ENCODE assay signal across 20 cellular contexts in genomic region chr4:152724494-152724893, GRCh38. TPM values are rescaled to one million over a fixed set of nuclear protein-coding genes. Genes with fewer than 3 reads are reported as not detected.
A peak's percentile ranks its signal among the peaks of the same experiment; 100 is the strongest.
DNase-seq lines count a peak whose midpoint lies in the region; ATAC-seq, FAIRE-seq and TF ChIP-seq lines count a peak whose summit lies in the region.
"Had no signal": no experiment of that assay in that cellular context is flagged by ENCODE, and none has a peak within 500 bp of the region (broad histone marks: within the 10 kb centered on the region; RNA-seq: fewer than 3 reads in every experiment).

No MANE protein-coding gene starts in this region.

- in situ Hi-C loops in HepG2 (cut with HindIII; ENCODE audit: extremely low pct_ligation_motif_present, low pct_unique_long_range_greater_than_20kb) (loop anchor here (10.0 kb wide), 1 partner anchor 270 kb away; no protein-coding TSS in a partner anchor), K562 (cut with MboI) (loop anchor here (5.0 kb wide), 1 partner anchor 37 kb away; no protein-coding TSS in a partner anchor)

- H3K9ac ChIP-seq in HepG2 (ENCODE audit: insufficient read depth, low read depth, low read length) (no peak overlapping the region), K562 (ENCODE audit: insufficient read depth in 1 of 2, low read depth in 2 of 2, low read length in 2 of 2) (no peak overlapping the region)
- H3K9ac ChIP-seq: GM23248 had no signal

- POLR2A ChIA-PET in HepG2 (lab: Yijun Ruan, JAX) (no interaction called here), K562 (lab: Yijun Ruan, JAX) (no interaction called here)

- H4K20me1 ChIP-seq in HepG2 (ENCODE audit: insufficient read depth, low read length) (no peaks in the 10 kb centered on the region), K562 (replicated peaks; ENCODE audit: control insufficient read depth, insufficient read depth, low read length) (no peaks in the 10 kb centered on the region)

- no peak overlapping the region for H2AFZ ChIP-seq in HepG2 (ENCODE audit: low read length)
- no peak overlapping the region for H2AFZ ChIP-seq in K562 (ENCODE audit: low read depth, low read length)
- H2AFZ ChIP-seq: GM23248 had no signal

- TF ChIP-seq RAD21 in HepG2 (CRISPR knock-in tag; IDR thresholded peaks at IDR 0.05) = no peak
- no peak for TF ChIP-seq RAD21 in K562 (CRISPR knock-in tag; conservative IDR thresholded peaks at IDR 0.05 in 1 of 2, IDR thresholded peaks at IDR 0.05 in 1 of 2)

- H3K27me3 ChIP-seq in HepG2 (ENCODE audit: control insufficient read depth in 1 of 2, insufficient read depth in 2 of 2, low read length in 2 of 2) (no peaks in the 10 kb centered on the region), right lobe of liver (no peaks in the 10 kb centered on the region), K562 (ENCODE audit: control insufficient read depth in 2 of 2, insufficient read depth in 2 of 2, low read length in 2 of 2) (peaks cover 3 to 8% of the 10 kb centered on the region in 2 experiments; a peak in 4 of 5 replicates), neutrophil (no peaks in the 10 kb centered on the region)

- no peak overlapping the region for H3K4me2 ChIP-seq in HepG2 (ENCODE audit: low read depth, low read length)
- H3K4me2 ChIP-seq in K562 (ENCODE audit: insufficient read depth, low read length) = no peak overlapping the region

- BruUV-seq in HepG2 (replicated peaks; lab: Mats Ljungman, UMichigan) (no TSS peak), K562 (replicated peaks; lab: Mats Ljungman, UMichigan) (no TSS peak)

- ATAC-seq in HepG2 = no peak
- no peak for ATAC-seq in right lobe of liver
- no peak for ATAC-seq in K562

- no peaks in the 10 kb centered on the region for H3K9me3 ChIP-seq in HepG2 (ENCODE audit: low read length)
- no peaks in the 10 kb centered on the region for H3K9me3 ChIP-seq in right lobe of liver
- H3K9me3 ChIP-seq in K562 (replicated peaks; ENCODE audit: control insufficient read depth, insufficient read depth, low read depth, low read length) = no peaks in the 10 kb centered on the region
- no peaks in the 10 kb centered on the region for H3K9me3 ChIP-seq in neutrophil
- H3K9me3 ChIP-seq: HAP-1 had no signal

- H3K79me2 ChIP-seq in HepG2 (ENCODE audit: insufficient read depth, low read length) (no peaks in the 10 kb centered on the region), K562 (ENCODE audit: control insufficient read depth, insufficient read depth, low read length) (no peaks in the 10 kb centered on the region)

- H3K4me1 ChIP-seq in HepG2 (ENCODE audit: insufficient read depth, low read length) = peaks cover 13% of the 10 kb centered on the region
- H3K4me1 ChIP-seq in right lobe of liver = no peaks in the 10 kb centered on the region
- H3K4me1 ChIP-seq in K562 (replicated peaks in 1 of 2; ENCODE audit: control insufficient read depth in 2 of 2, insufficient read depth in 2 of 2, low read length in 2 of 2) = no peaks in the 10 kb centered on the region
- H3K4me1 ChIP-seq in neutrophil (ENCODE audit: control insufficient read depth in 1 of 2, insufficient read depth in 1 of 2, low read depth in 1 of 2, low read length in 1 of 2) = peaks cover 41 to 50% of the 10 kb centered on the region in 2 experiments
- H3K4me1 ChIP-seq: HAP-1 had no signal

- H3K4me3 ChIP-seq in HepG2 (replicated peaks in 1 of 3; ENCODE audit: insufficient read depth in 1 of 3, low read depth in 2 of 3, low read length in 3 of 3) = no peak overlapping the region
- no peak overlapping the region for H3K4me3 ChIP-seq in right lobe of liver
- H3K4me3 ChIP-seq in K562 = no peak overlapping the region
- H3K4me3 ChIP-seq in neutrophil (ENCODE audit: low read depth in 1 of 2, low read length in 1 of 2) = no peak overlapping the region
- H3K4me3 ChIP-seq: GM23248, HAP-1 had no signal

- TF ChIP-seq CTCF in HepG2 (CRISPR knock-in tag; IDR thresholded peaks at IDR 0.05) (no peak), right lobe of liver (IDR thresholded peaks at IDR 0.05) (no peak), K562 (IDR thresholded peaks at IDR 0.05 in 2 of 3, conservative IDR thresholded peaks at IDR 0.05 in 1 of 3; ENCODE audit: insufficient read depth in 2 of 3, low read depth in 1 of 3, low read length in 3 of 3) (no peak), neutrophil (IDR thresholded peaks at IDR 0.05) (no peak)

- H3K36me3 ChIP-seq in HepG2 (replicated peaks in 1 of 2; ENCODE audit: control insufficient read depth in 1 of 2, insufficient read depth in 2 of 2, low read length in 2 of 2) (no peaks in the 10 kb centered on the region), right lobe of liver (no peaks in the 10 kb centered on the region), K562 (ENCODE audit: control insufficient read depth, insufficient read depth, low read length) (no peaks in the 10 kb centered on the region), neutrophil (no peaks in the 10 kb centered on the region)
- H3K36me3 ChIP-seq: HAP-1 had no signal

- DNase-seq in HepG2 (ENCODE audit: low spot score) = no peak
- DNase-seq in right lobe of liver = no peak
- no peak for DNase-seq in K562 (ENCODE audit: extremely low read depth in 1 of 4, low spot score in 3 of 4)
- DNase-seq in urothelium cell line (ENCODE audit: low spot score) = no peak
- DNase-seq in A172 (ENCODE audit: low spot score) = no peak
- DNase-seq: 8988T; C1 segment of cervical spinal cord; Calu3; CD4-positive, alpha-beta memory T cell; COR-L47; DMS53; DMS79 treated with DMSO at 0.1 percent for 48 hours; GM23248; HFFc6 had no signal

- TF ChIP-seq POLR2A in HepG2 (IDR thresholded peaks at IDR 0.05; ENCODE audit: insufficient read depth in 1 of 2, low read depth in 2 of 2, low read length in 2 of 2) (no peak), right lobe of liver (IDR thresholded peaks at IDR 0.05) (no peak), K562 (conservative IDR thresholded peaks at IDR 0.05) (no peak)

- intact Hi-C loops in HepG2 (cut with micrococcal nuclease; ENCODE audit: unreplicated experiment) = no loop called here
- intact Hi-C loops in right lobe of liver (cut with DNase I) = no loop called here
- intact Hi-C loops in K562 (cut with micrococcal nuclease) = no loop called here

- CTCF ChIA-PET in HepG2 (lab: Yijun Ruan, JAX; ENCODE audit: low intra/inter-chr PET ratio, low total read pairs) (no interaction called here), K562 (lab: Yijun Ruan, JAX; ENCODE audit: low intra/inter-chr PET ratio) (no interaction called here)

- 45% methylated on average over 5 of the region's 5 CpGs for WGBS in HepG2 (ENCODE audit: low lambda C conversion rate)
- WGBS in right lobe of liver (ENCODE audit: insufficient coverage, low coverage, low lambda C conversion rate, missing lambda C conversion rate) = 60% methylated on average over 5 of the region's 5 CpGs
- WGBS in K562 (ENCODE audit: insufficient coverage, low coverage, missing lambda C conversion rate) = 2% methylated on average over 5 of the region's 5 CpGs

- H3K27ac ChIP-seq in HepG2 (ENCODE audit: extremely low read length, insufficient read depth, low read length) (no peak overlapping the region), right lobe of liver (no peak overlapping the region), K562 (ENCODE audit: extremely low read depth, low read depth, low read length) (no peak overlapping the region), neutrophil (peak overlapping the region; percentile 64)
- H3K27ac ChIP-seq: GM23248 had no signal

- H3K9me1 ChIP-seq in K562 (ENCODE audit: control insufficient read depth, insufficient read depth, low read length) = no peaks in the 10 kb centered on the region

- TF ChIP-seq EP300 in HepG2 (IDR thresholded peaks at IDR 0.05; ENCODE audit: low read depth in 2 of 2, low read length in 2 of 2) (no peak), HepG2 (CRISPR knock-in tag; IDR thresholded peaks at IDR 0.05; ENCODE audit: borderline replicate concordance) (no peak), K562 (IDR thresholded peaks at IDR 0.05; ENCODE audit: low read length) (no peak)

- no peak for FAIRE-seq in HepG2 (lab: Jason Lieb, UNC)
- no peak for FAIRE-seq in K562 (lab: Jason Lieb, UNC)
- no peak for FAIRE-seq in urothelium cell line (lab: Jason Lieb, UNC)
- FAIRE-seq: GM12892, GM19239 had no signal

RNA-seq across cellular contexts. Expression of gene TMEM154, which starts 44.7 kb away (rescaled TPM):
- total RNA-seq in HepG2 (2016; rRNA removed; fragmentation: Illumina TruSeq; extraction: Trizol) (not detected in 2 replicates), right lobe of liver (1 to 10 TPM in 5 of 6 experiments, under 1 TPM in 1; 0.64 to 6.7 (median 2.9) TPM), K562 (2014; rRNA removed) (0.27 and 2.1 TPM in 2 replicates), K562 (2014; rRNA removed; fragmentation: Illumina TruSeq; extraction: Trizol) (1.8 and 2.4 TPM in 2 replicates), K562 (2015; rRNA removed; fragmentation: Illumina TruSeq; extraction: Trizol) (1.6 and 2.0 TPM in 2 replicates), K562 (2021) (1.6 and 2.0 TPM in 2 replicates)
- not detected in 2 replicates for total RNA-seq in HepG2 (2016; cell fraction: cytosol; rRNA removed; fragmentation: Illumina TruSeq; extraction: Trizol; ENCODE audit: low read depth)
- total RNA-seq in HepG2 (2016; cell fraction: insoluble cytoplasmic fraction; rRNA removed; fragmentation: Illumina TruSeq; extraction: Trizol) = not detected in 2 replicates
- not detected in 2 replicates for total RNA-seq in HepG2 (2016; cell fraction: membrane; rRNA removed; fragmentation: Illumina TruSeq; extraction: Trizol)
- total RNA-seq in HepG2 (2016; cell fraction: nucleus; rRNA removed; fragmentation: Illumina TruSeq; extraction: Trizol) = not detected in 2 replicates
- polyA plus RNA-seq in HepG2 (2011; rRNA removed) (0.03 TPM in 2 replicates), K562 (2011; rRNA removed) (0.04 and 0.13 TPM in 2 replicates), K562 (2014; fragmentation: Illumina TruSeq; extraction: Trizol) (0.58 and 0.96 TPM in 2 replicates), K562 (2014; fragmentation: Nextera tagmentation; extraction: Ambion mirVana) (under 1 TPM; 0.38 to 0.73 TPM), K562 (2014; rRNA removed) (0.56 and 1.6 TPM in 2 replicates)
- polyA plus RNA-seq in HepG2 (2011; cell fraction: cytosol; rRNA removed) = 0.03 TPM in 1 of 2 replicates, not detected in the other
- polyA plus RNA-seq in HepG2 (2011; cell fraction: nucleus; rRNA removed) = 0.05 TPM in 1 of 2 replicates, not detected in the other
- polyA plus RNA-seq in HepG2 (2012) = not detected in 2 replicates
- not detected in 2 replicates for polyA plus RNA-seq in HepG2 (2016; cell fraction: cytosol; fragmentation: Illumina TruSeq; extraction: Trizol; ENCODE audit: low read depth)
- polyA plus RNA-seq in HepG2 (2016; cell fraction: insoluble cytoplasmic fraction; fragmentation: Illumina TruSeq; extraction: Trizol; ENCODE audit: low read depth) = not detected in 2 replicates
- not detected in 2 replicates for polyA plus RNA-seq in HepG2 (2016; cell fraction: membrane; fragmentation: Illumina TruSeq; extraction: Trizol; ENCODE audit: low read depth)
- polyA plus RNA-seq in HepG2 (2016; cell fraction: nucleus; fragmentation: Illumina TruSeq; extraction: Trizol; ENCODE audit: insufficient read depth, low read depth) = not detected in 2 replicates
- polyA minus RNA-seq in HepG2 (2011; rRNA and poly(A)+ RNA removed; ENCODE audit: low replicate concordance) = 0.05 TPM in 1 of 2 replicates, not detected in the other
- not detected in 2 replicates for polyA minus RNA-seq in HepG2 (2011; cell fraction: cytosol; rRNA and poly(A)+ RNA removed)
- polyA minus RNA-seq in HepG2 (2011; cell fraction: nucleus; rRNA and poly(A)+ RNA removed) = not detected in 2 replicates
- 0.30 and 0.39 TPM in 2 replicates for total RNA-seq in K562 (2011; cell fraction: chromatin; rRNA removed; ENCODE audit: low replicate concordance)
- total RNA-seq in K562 (2011; cell fraction: nucleolus; rRNA removed) = 0.13 TPM in 1 of 2 replicates, not detected in the other
- 0.07 and 0.08 TPM in 2 replicates for total RNA-seq in K562 (2011; cell fraction: nucleoplasm; rRNA removed)
- polyA plus RNA-seq in K562 (2011; cell fraction: cytosol; rRNA removed) = under 0.01 and 0.04 TPM in 2 replicates
- 0.01 TPM in 2 replicates for polyA plus RNA-seq in K562 (2011; cell fraction: nucleus; rRNA removed)
- polyA plus RNA-seq in K562 (2012) = 1.1 and 25.7 TPM in 2 replicates
- 0.06 and 0.11 TPM in 2 replicates for polyA minus RNA-seq in K562 (2011; rRNA and poly(A)+ RNA removed)
- polyA minus RNA-seq in K562 (2011; cell fraction: cytosol; rRNA and poly(A)+ RNA removed) = not detected in 2 replicates
- polyA minus RNA-seq in K562 (2011; cell fraction: nucleus; rRNA and poly(A)+ RNA removed) = under 0.01 and 0.13 TPM in 2 replicates
- 34.1 and 72.2 TPM in 2 replicates for total RNA-seq in A172 (2014; rRNA removed; shearing (Covaris generic))
- total RNA-seq: G401 had no signal

RNA-seq across cellular contexts. Expression of gene TIGD4, which starts 55.0 kb away (rescaled TPM):
- total RNA-seq in HepG2 (2016; rRNA removed; fragmentation: Illumina TruSeq; extraction: Trizol) = 0.49 and 0.62 TPM in 2 replicates
- total RNA-seq in HepG2 (2016; cell fraction: cytosol; rRNA removed; fragmentation: Illumina TruSeq; extraction: Trizol; ENCODE audit: low read depth) = 0.18 TPM in 1 of 2 replicates, not detected in the other
- 0.56 and 0.67 TPM in 2 replicates for total RNA-seq in HepG2 (2016; cell fraction: insoluble cytoplasmic fraction; rRNA removed; fragmentation: Illumina TruSeq; extraction: Trizol)
- total RNA-seq in HepG2 (2016; cell fraction: membrane; rRNA removed; fragmentation: Illumina TruSeq; extraction: Trizol) = 0.21 and 0.37 TPM in 2 replicates
- 0.93 and 1.3 TPM in 2 replicates for total RNA-seq in HepG2 (2016; cell fraction: nucleus; rRNA removed; fragmentation: Illumina TruSeq; extraction: Trizol)
- 0.15 and 0.29 TPM in 2 replicates for polyA plus RNA-seq in HepG2 (2011; rRNA removed)
- polyA plus RNA-seq in HepG2 (2011; cell fraction: cytosol; rRNA removed) = 0.03 and 0.05 TPM in 2 replicates
- polyA plus RNA-seq in HepG2 (2011; cell fraction: nucleus; rRNA removed) = 0.13 and 0.23 TPM in 2 replicates
- 0.24 and 0.34 TPM in 2 replicates for polyA plus RNA-seq in HepG2 (2012)
- polyA plus RNA-seq in HepG2 (2016; cell fraction: cytosol; fragmentation: Illumina TruSeq; extraction: Trizol; ENCODE audit: low read depth) = not detected in 2 replicates
- 0.26 and 0.30 TPM in 2 replicates for polyA plus RNA-seq in HepG2 (2016; cell fraction: insoluble cytoplasmic fraction; fragmentation: Illumina TruSeq; extraction: Trizol; ENCODE audit: low read depth)
- 0.06 and 0.09 TPM in 2 replicates for polyA plus RNA-seq in HepG2 (2016; cell fraction: membrane; fragmentation: Illumina TruSeq; extraction: Trizol; ENCODE audit: low read depth)
- 1.1 and 1.3 TPM in 2 replicates for polyA plus RNA-seq in HepG2 (2016; cell fraction: nucleus; fragmentation: Illumina TruSeq; extraction: Trizol; ENCODE audit: insufficient read depth, low read depth)
- polyA minus RNA-seq in HepG2 (2011; rRNA and poly(A)+ RNA removed; ENCODE audit: low replicate concordance) = 0.08 and 0.14 TPM in 2 replicates
- polyA minus RNA-seq in HepG2 (2011; cell fraction: cytosol; rRNA and poly(A)+ RNA removed) = 0.35 TPM in 1 of 2 replicates, not detected in the other
- polyA minus RNA-seq in HepG2 (2011; cell fraction: nucleus; rRNA and poly(A)+ RNA removed) = 0.39 and 1.6 TPM in 2 replicates
- under 1 TPM in 4 of 6 experiments, not detected in 2; 0.11 to 0.37 (median 0.18) TPM for total RNA-seq in right lobe of liver
- 0.12 and 0.90 TPM in 2 replicates for total RNA-seq in K562 (2011; cell fraction: chromatin; rRNA removed; ENCODE audit: low replicate concordance)
- 0.13 and 0.17 TPM in 2 replicates for total RNA-seq in K562 (2011; cell fraction: nucleolus; rRNA removed)
- total RNA-seq in K562 (2011; cell fraction: nucleoplasm; rRNA removed) = 0.15 and 0.46 TPM in 2 replicates
- 0.18 and 0.20 TPM in 2 replicates for total RNA-seq in K562 (2014; rRNA removed)
- 0.25 and 0.35 TPM in 2 replicates for total RNA-seq in K562 (2014; rRNA removed; fragmentation: Illumina TruSeq; extraction: Trizol)
- 0.11 and 0.14 TPM in 2 replicates for total RNA-seq in K562 (2015; rRNA removed; fragmentation: Illumina TruSeq; extraction: Trizol)
- 0.11 and 0.25 TPM in 2 replicates for total RNA-seq in K562 (2021)
- polyA plus RNA-seq in K562 (2011; rRNA removed) = 0.09 and 0.22 TPM in 2 replicates
- 0.03 and 0.04 TPM in 2 replicates for polyA plus RNA-seq in K562 (2011; cell fraction: cytosol; rRNA removed)
- polyA plus RNA-seq in K562 (2011; cell fraction: nucleus; rRNA removed) = 0.13 and 0.18 TPM in 2 replicates
- polyA plus RNA-seq in K562 (2012) = 0.17 and 0.35 TPM in 2 replicates
- 0.07 and 0.21 TPM in 2 replicates for polyA plus RNA-seq in K562 (2014; fragmentation: Illumina TruSeq; extraction: Trizol)
- polyA plus RNA-seq in K562 (2014; fragmentation: Nextera tagmentation; extraction: Ambion mirVana) = under 1 TPM; 0.07 to 0.10 TPM
- 0.24 and 0.28 TPM in 2 replicates for polyA plus RNA-seq in K562 (2014; rRNA removed)
- polyA minus RNA-seq in K562 (2011; rRNA and poly(A)+ RNA removed) = 0.06 and 0.35 TPM in 2 replicates
- polyA minus RNA-seq in K562 (2011; cell fraction: cytosol; rRNA and poly(A)+ RNA removed) = not detected in 2 replicates
- polyA minus RNA-seq in K562 (2011; cell fraction: nucleus; rRNA and poly(A)+ RNA removed) = 0.13 TPM in 1 of 2 replicates, not detected in the other
- total RNA-seq in A172 (2014; rRNA removed; shearing (Covaris generic)) = 0.62 and 1.5 TPM in 2 replicates
- polyA plus RNA-seq: BJ; CD4-positive, alpha-beta memory T cell; GM23248 had no signal

RNA-seq across cellular contexts. Expression of gene ARFIP1, which starts 55.3 kb away (rescaled TPM):
- total RNA-seq in HepG2 (2016; rRNA removed; fragmentation: Illumina TruSeq; extraction: Trizol) (27.7 and 44.8 TPM in 2 replicates), right lobe of liver (10 to 100 TPM in 5 of 6 experiments, 1 to 10 TPM in 1; 9.1 to 19.9 (median 14.1) TPM), K562 (2014; rRNA removed) (21.0 and 21.8 TPM in 2 replicates), K562 (2014; rRNA removed; fragmentation: Illumina TruSeq; extraction: Trizol) (25.1 and 26.6 TPM in 2 replicates), K562 (2015; rRNA removed; fragmentation: Illumina TruSeq; extraction: Trizol) (22.2 and 23.7 TPM in 2 replicates), K562 (2021) (20.9 and 21.5 TPM in 2 replicates)
- total RNA-seq in HepG2 (2016; cell fraction: cytosol; rRNA removed; fragmentation: Illumina TruSeq; extraction: Trizol; ENCODE audit: low read depth) = 6.2 and 7.8 TPM in 2 replicates
- 28.7 and 47.3 TPM in 2 replicates for total RNA-seq in HepG2 (2016; cell fraction: insoluble cytoplasmic fraction; rRNA removed; fragmentation: Illumina TruSeq; extraction: Trizol)
- 9.7 and 10.8 TPM in 2 replicates for total RNA-seq in HepG2 (2016; cell fraction: membrane; rRNA removed; fragmentation: Illumina TruSeq; extraction: Trizol)
- total RNA-seq in HepG2 (2016; cell fraction: nucleus; rRNA removed; fragmentation: Illumina TruSeq; extraction: Trizol) = 19.5 and 20.9 TPM in 2 replicates
- polyA plus RNA-seq in HepG2 (2011; rRNA removed) (7.5 and 9.9 TPM in 2 replicates), K562 (2011; rRNA removed) (10.9 and 19.8 TPM in 2 replicates), K562 (2014; fragmentation: Illumina TruSeq; extraction: Trizol) (14.1 and 18.5 TPM in 2 replicates), K562 (2014; fragmentation: Nextera tagmentation; extraction: Ambion mirVana) (10 to 100 TPM; 19.9 to 22.9 TPM), K562 (2014; rRNA removed) (14.1 and 20.8 TPM in 2 replicates)
- 3.8 and 6.0 TPM in 2 replicates for polyA plus RNA-seq in HepG2 (2011; cell fraction: cytosol; rRNA removed)
- polyA plus RNA-seq in HepG2 (2011; cell fraction: nucleus; rRNA removed) = 3.8 and 4.7 TPM in 2 replicates
- polyA plus RNA-seq in HepG2 (2012) = 11.8 and 13.3 TPM in 2 replicates
- polyA plus RNA-seq in HepG2 (2016; cell fraction: cytosol; fragmentation: Illumina TruSeq; extraction: Trizol; ENCODE audit: low read depth) = 1.5 and 1.7 TPM in 2 replicates
- polyA plus RNA-seq in HepG2 (2016; cell fraction: insoluble cytoplasmic fraction; fragmentation: Illumina TruSeq; extraction: Trizol; ENCODE audit: low read depth) = 29.3 and 33.2 TPM in 2 replicates
- polyA plus RNA-seq in HepG2 (2016; cell fraction: membrane; fragmentation: Illumina TruSeq; extraction: Trizol; ENCODE audit: low read depth) = 3.4 and 4.1 TPM in 2 replicates
- 14.1 and 14.3 TPM in 2 replicates for polyA plus RNA-seq in HepG2 (2016; cell fraction: nucleus; fragmentation: Illumina TruSeq; extraction: Trizol; ENCODE audit: insufficient read depth, low read depth)
- 3.8 and 4.2 TPM in 2 replicates for polyA minus RNA-seq in HepG2 (2011; rRNA and poly(A)+ RNA removed; ENCODE audit: low replicate concordance)
- 11.3 and 13.2 TPM in 2 replicates for polyA minus RNA-seq in HepG2 (2011; cell fraction: cytosol; rRNA and poly(A)+ RNA removed)
- polyA minus RNA-seq in HepG2 (2011; cell fraction: nucleus; rRNA and poly(A)+ RNA removed) = 27.2 and 32.3 TPM in 2 replicates
- total RNA-seq in K562 (2011; cell fraction: chromatin; rRNA removed; ENCODE audit: low replicate concordance) = 8.1 and 20.8 TPM in 2 replicates
- total RNA-seq in K562 (2011; cell fraction: nucleolus; rRNA removed) = 7.6 and 8.0 TPM in 2 replicates
- total RNA-seq in K562 (2011; cell fraction: nucleoplasm; rRNA removed) = 14.6 and 17.5 TPM in 2 replicates
- 3.1 and 7.1 TPM in 2 replicates for polyA plus RNA-seq in K562 (2011; cell fraction: cytosol; rRNA removed)
- polyA plus RNA-seq in K562 (2011; cell fraction: nucleus; rRNA removed) = 3.9 and 5.7 TPM in 2 replicates
- polyA plus RNA-seq in K562 (2012) = 19.5 and 19.9 TPM in 2 replicates
- 24.6 and 25.9 TPM in 2 replicates for polyA minus RNA-seq in K562 (2011; rRNA and poly(A)+ RNA removed)
- 12.2 and 15.3 TPM in 2 replicates for polyA minus RNA-seq in K562 (2011; cell fraction: cytosol; rRNA and poly(A)+ RNA removed)
- 11.3 and 17.5 TPM in 2 replicates for polyA minus RNA-seq in K562 (2011; cell fraction: nucleus; rRNA and poly(A)+ RNA removed)
- total RNA-seq in A172 (2014; rRNA removed; shearing (Covaris generic)) = 42.9 and 52.6 TPM in 2 replicates

Comparison
In these comparisons a context has a peak if more than half of its experiments do, and no peak if none do; other contexts are left out.
1. Of the 241 proteins assayed by ChIP-seq in both HepG2 and K562: peak only in HepG2: none; only in K562: none; in both: CEBPB; in neither: 240.